ENCODE assay signal across 8 cellular contexts in genomic region chr2:138787053-138787666, GRCh38. TPM values are rescaled to one million over a fixed set of nuclear protein-coding genes. Genes with fewer than 3 reads are reported as not detected.
DNase-seq lines count a peak whose midpoint lies in the region; ATAC-seq and TF ChIP-seq lines count a peak whose summit lies in the region.

No MANE protein-coding gene starts in this region.

- no peak for TF ChIP-seq POLR2A in uterus (IDR thresholded peaks at IDR 0.05)

- H3K9me3 ChIP-seq in uterus: no peaks in the 10 kb centered on the region

- H3K36me3 Mint-ChIP-seq in WTC11: no peaks in the 10 kb centered on the region

- DNase-seq in AG09309 (ENCODE audit: low read depth) (peak; percentile 5), M059J (ENCODE audit: low read depth) (peak; percentile 25), WTC11 (ENCODE audit: low spot score) (no peak), kidney epithelial cell (ENCODE audit: low read depth) (no peak), uterus (no peak)
- DNase-seq in stimulated activated CD4-positive, alpha-beta T cell treated with anti-CD3 and anti-CD28 coated beads, Interleukin-2, amount 100 ng/mL, for 24 hours: no peak

- no peak overlapping the region for H3K4me3 Mint-ChIP-seq in WTC11

- H3K4me1 ChIP-seq in uterus: no peaks in the 10 kb centered on the region

- H3K36me3 ChIP-seq in kidney epithelial cell (ENCODE audit: control insufficient read depth, insufficient read depth, low read length) (no peaks in the 10 kb centered on the region), uterus (no peaks in the 10 kb centered on the region)

- H3K9me3 Mint-ChIP-seq in WTC11: peaks cover 5% of the 10 kb centered on the region

- no peak overlapping the region for H3K27ac Mint-ChIP-seq in WTC11

- intact Hi-C loops in uterus (cut with DNase I; ENCODE audit: low total_unique reads): no loop called here

- peak; percentile 58 for TF ChIP-seq CTCF in AG09309 (IDR thresholded peaks at IDR 0.05; ENCODE audit: control insufficient read depth, insufficient read depth, low read depth, low read length, missing control alignments)
- peak; percentile 53; the same call in 1 of the 2 replicates for TF ChIP-seq CTCF in GM12875 (IDR thresholded peaks at IDR 0.05; ENCODE audit: borderline replicate concordance, insufficient read depth, low read depth, low read length)
- TF ChIP-seq CTCF in WTC11 (IDR thresholded peaks at IDR 0.05): peak; percentile 47
- peak; percentile 69 for TF ChIP-seq CTCF in kidney epithelial cell (IDR thresholded peaks at IDR 0.05; ENCODE audit: insufficient read depth, low read length, poor library complexity, severe bottlenecking)
- TF ChIP-seq CTCF in uterus (IDR thresholded peaks at IDR 0.05): peak; percentile 45 to 70 (median 50)

- H3K4me1 Mint-ChIP-seq in WTC11: peaks cover 2% of the 10 kb centered on the region

- H3K4me3 ChIP-seq in AG09309 (ENCODE audit: control insufficient read depth, low read depth, low read length) (no peak overlapping the region), GM12875 (ENCODE audit: low read depth, low read length) (no peak overlapping the region), kidney epithelial cell (ENCODE audit: low read depth, low read length) (no peak overlapping the region), uterus (no peak overlapping the region)

- ATAC-seq in WTC11: peak; percentile 41; the same call in 1 of the 2 replicates
- no peak for ATAC-seq in GM21619 (IDR thresholded peaks at IDR 0.05; ENCODE audit: unreplicated experiment)

- peaks cover 33% of the 10 kb centered on the region for H3K27me3 Mint-ChIP-seq in WTC11 (ENCODE audit: low read depth)

- CTCF ChIA-PET in WTC11 (lab: Charles Lee): interaction anchor here (0.5 to 2.8 kb wide), 32 partner anchors 8 to 921 kb away, joined by 3 to 24 read pairs (median 4); no protein-coding TSS in a partner anchor

- no peak overlapping the region for H3K27ac ChIP-seq in uterus

- H3K27me3 ChIP-seq in kidney epithelial cell (ENCODE audit: control insufficient read depth, insufficient read depth, low read length) (peaks cover 2% of the 10 kb centered on the region), uterus (no peaks in the 10 kb centered on the region)

- POLR2A ChIA-PET in WTC11 (lab: Charles Lee): no interaction called here

TF ChIP-seq in WTC11, 78 proteins besides CTCF, POLR2A, EP300 and RAD21:
- TF ChIP-seq JAZF1 (CRISPR knock-in tag; IDR thresholded peaks at IDR 0.05) (no peak), TCF7 (CRISPR knock-in tag; IDR thresholded peaks at IDR 0.05; ENCODE audit: low read depth) (no peak), ZNF232 (CRISPR knock-in tag; IDR thresholded peaks at IDR 0.05) (no peak), IRF2 (CRISPR knock-in tag; IDR thresholded peaks at IDR 0.05; ENCODE audit: borderline replicate concordance, low read depth) (no peak), NFYB (CRISPR knock-in tag; conservative IDR thresholded peaks at IDR 0.05; ENCODE audit: low read depth) (no peak)
- TF ChIP-seq, protein P1, sequence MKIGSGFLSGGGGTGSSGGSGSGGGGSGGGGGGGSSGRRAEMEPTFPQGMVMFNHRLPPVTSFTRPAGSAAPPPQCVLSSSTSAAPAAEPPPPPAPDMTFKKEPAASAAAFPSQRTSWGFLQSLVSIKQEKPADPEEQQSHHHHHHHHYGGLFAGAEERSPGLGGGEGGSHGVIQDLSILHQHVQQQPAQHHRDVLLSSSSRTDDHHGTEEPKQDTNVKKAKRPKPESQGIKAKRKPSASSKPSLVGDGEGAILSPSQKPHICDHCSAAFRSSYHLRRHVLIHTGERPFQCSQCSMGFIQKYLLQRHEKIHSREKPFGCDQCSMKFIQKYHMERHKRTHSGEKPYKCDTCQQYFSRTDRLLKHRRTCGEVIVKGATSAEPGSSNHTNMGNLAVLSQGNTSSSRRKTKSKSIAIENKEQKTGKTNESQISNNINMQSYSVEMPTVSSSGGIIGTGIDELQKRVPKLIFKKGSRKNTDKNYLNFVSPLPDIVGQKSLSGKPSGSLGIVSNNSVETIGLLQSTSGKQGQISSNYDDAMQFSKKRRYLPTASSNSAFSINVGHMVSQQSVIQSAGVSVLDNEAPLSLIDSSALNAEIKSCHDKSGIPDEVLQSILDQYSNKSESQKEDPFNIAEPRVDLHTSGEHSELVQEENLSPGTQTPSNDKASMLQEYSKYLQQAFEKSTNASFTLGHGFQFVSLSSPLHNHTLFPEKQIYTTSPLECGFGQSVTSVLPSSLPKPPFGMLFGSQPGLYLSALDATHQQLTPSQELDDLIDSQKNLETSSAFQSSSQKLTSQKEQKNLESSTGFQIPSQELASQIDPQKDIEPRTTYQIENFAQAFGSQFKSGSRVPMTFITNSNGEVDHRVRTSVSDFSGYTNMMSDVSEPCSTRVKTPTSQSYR (CRISPR knock-in tag; IDR thresholded peaks at IDR 0.05): no peak

RNA-seq across cellular contexts. Expression of gene NXPH2, which starts 7.0 kb away (rescaled TPM):
- total RNA-seq in M059J (2014; rRNA removed; shearing (Covaris generic)): not detected in 2 replicates
- total RNA-seq in WTC11 (2021) (0.55 to 0.94 TPM (median 0.92 TPM) in 3 replicates), kidney epithelial cell (not detected in 2 replicates), uterus (1 to 10 TPM in 1 of 4 donors, not detected in 3; 1.2 TPM)

Comparison
In these comparisons a context has a peak if more than half of its experiments do, and no peak if none do; other contexts are left out.
1. DNase-seq: peak in AG09309 (single experiment) and M059J (single experiment); none in WTC11 (single experiment), kidney epithelial cell (single experiment), uterus (0 of 2) and stimulated activated CD4-positive, alpha-beta T cell treated with anti-CD3 and anti-CD28 coated beads, Interleukin-2, amount 100 ng/mL, for 24 hours (0 of 2).
2. Peak in every context shown above with its lines, with median percentiles within 50 percentile points of each other: CTCF ChIP-seq.